In genomic region chr22:46364341-46365165, GRCh38 we compare ENCODE assay signal across 17 cellular contexts. TPM values are rescaled to one million over a fixed set of nuclear protein-coding genes. Genes with fewer than 3 reads are reported as not detected.
DNase-seq lines count a peak whose midpoint lies in the region; ATAC-seq and TF ChIP-seq lines count a peak whose summit lies in the region.
"Had no signal": no experiment of that assay in that cellular context is flagged by ENCODE, and none has a peak within 500 bp of the region (broad histone marks: within the 10 kb centered on the region; RNA-seq: fewer than 3 reads in every experiment).

No MANE protein-coding gene starts in this region.

- H3K4me3 Mint-ChIP-seq in mesothelial cell of epicardium = no peak overlapping the region
- H3K4me3 Mint-ChIP-seq: CD8-positive, alpha-beta T cell; HFFc6 had no signal

- no peaks in the 10 kb centered on the region for H3K4me1 Mint-ChIP-seq in mesothelial cell of epicardium

- H3K27ac Mint-ChIP-seq in mesothelial cell of epicardium = no peak overlapping the region
- H3K27ac Mint-ChIP-seq: CD8-positive, alpha-beta T cell; HFFc6 had no signal

- H3K36me3 Mint-ChIP-seq in mesothelial cell of epicardium = peaks cover 21% of the 10 kb centered on the region
- H3K36me3 Mint-ChIP-seq: CD8-positive, alpha-beta T cell had no signal

- intact Hi-C loops in Right ventricle myocardium inferior (cut with DNase I) (no loop called here), Right ventricle myocardium superior (cut with DNase I) (no loop called here)

- no peaks in the 10 kb centered on the region for H3K27me3 Mint-ChIP-seq in mesothelial cell of epicardium (ENCODE audit: low read depth)

- ATAC-seq in Right ventricle myocardium inferior (no peak), Right ventricle myocardium superior (ENCODE audit: poor library complexity) (no peak)
- ATAC-seq: CD8-positive, alpha-beta T cell; PC-3 had no signal

- no peak for TF ChIP-seq CTCF in mesothelial cell of epicardium (IDR thresholded peaks at IDR 0.05; ENCODE audit: unreplicated experiment)

- H3K9me3 Mint-ChIP-seq in mesothelial cell of epicardium = peaks cover 7% of the 10 kb centered on the region
- H3K9me3 Mint-ChIP-seq: HFFc6 had no signal

- DNase-seq in Right ventricle myocardium inferior (ENCODE audit: missing footprints) (peak; percentile 67), Right ventricle myocardium superior (no peak), NAMALWA (ENCODE audit: low spot score) (peak; percentile 22), left kidney (ENCODE audit: low read depth, low spot score) (peak; percentile 20), foreskin melanocyte (no peak), RPMI8226 (no peak), AG20443 (ENCODE audit: low spot score) (no peak), mesothelial cell of epicardium (ENCODE audit: low spot score in 2 of 2, unreplicated experiment in 2 of 2) (no peak)
- DNase-seq: 8988T; Calu3; CD8-positive, alpha-beta T cell; HFFc6; KBM-7; NCI-H187 treated with DMSO at 0.1 percent for 48 hours; NCI-H226; NCI-H524; PC-3 had no signal

RNA-seq across cellular contexts. Expression of gene TRMU, which starts 29.0 kb away (rescaled TPM):
- total RNA-seq in Right ventricle myocardium inferior (42.2 TPM), Right ventricle myocardium superior (37.7 TPM), mesothelial cell of epicardium (65.5 to 70.6 TPM (median 67.1 TPM) in 3 replicates)

Comparison
In these comparisons a context has a peak if more than half of its experiments do, and no peak if none do; other contexts are left out.
1. DNase-seq: peak in Right ventricle myocardium inferior (single experiment), NAMALWA (single experiment) and left kidney (single experiment); none in Right ventricle myocardium superior (single experiment), foreskin melanocyte (single experiment), RPMI8226 (single experiment), AG20443 (single experiment) and mesothelial cell of epicardium (0 of 2).